Comparison of ENCODE assay signal across 17 cellular contexts in genomic region chr14:36664322-36665193, GRCh38. TPM values are rescaled to one million over a fixed set of nuclear protein-coding genes. Genes with fewer than 3 reads are reported as not detected.
DNase-seq lines count a peak whose midpoint lies in the region; ATAC-seq, FAIRE-seq and TF ChIP-seq lines count a peak whose summit lies in the region.
"Had no signal": no experiment of that assay in that cellular context is flagged by ENCODE, and none has a peak within 500 bp of the region (broad histone marks: within the 10 kb centered on the region; RNA-seq: fewer than 3 reads in every experiment).

No MANE protein-coding gene starts in this region.

- no peak for FAIRE-seq in frontal cortex (lab: Jason Lieb, UNC)

- no peak overlapping the region for H2AFZ ChIP-seq in hepatocyte

- no peaks in the 10 kb centered on the region for H4K20me1 ChIP-seq in hepatocyte (ENCODE audit: insufficient read depth, poor library complexity, severe bottlenecking)

- H3K27me3 ChIP-seq in hepatocyte (peaks cover 93% of the 10 kb centered on the region), thymus (ENCODE audit: control insufficient read depth, insufficient read depth) (peaks cover 75% of the 10 kb centered on the region)

- H3K9me2 ChIP-seq in hepatocyte (replicated peaks; ENCODE audit: insufficient read depth): no peaks in the 10 kb centered on the region

- H3K27me3 Mint-ChIP-seq in activated naive CD4-positive, alpha-beta T cell treated with anti-CD3 and anti-CD28 coated beads, Interleukin-2, amount 50 U/mL, for 24 hours: peaks cover 60% of the 10 kb centered on the region

- peak overlapping the region; percentile 61 for H3K9ac ChIP-seq in SK-N-MC (ENCODE audit: insufficient read length)

- H3K36me3 ChIP-seq in SK-N-MC (ENCODE audit: insufficient read depth, low read length) (peaks cover 27% of the 10 kb centered on the region), hepatocyte (replicated peaks; ENCODE audit: insufficient read depth, low read depth) (no peaks in the 10 kb centered on the region), thymus (ENCODE audit: control insufficient read depth, insufficient read depth) (no peaks in the 10 kb centered on the region)
- H3K36me3 ChIP-seq: gastrocnemius medialis, vagina had no signal

- H3K4me3 Mint-ChIP-seq in activated naive CD4-positive, alpha-beta T cell treated with anti-CD3 and anti-CD28 coated beads, Interleukin-2, amount 50 U/mL, for 24 hours: peak overlapping the region; percentile 57
- H3K4me3 Mint-ChIP-seq: natural killer cell had no signal

- no peak for TF ChIP-seq CTCF in hepatocyte (IDR thresholded peaks at IDR 0.05; ENCODE audit: poor library complexity)

- WGBS in hepatocyte (ENCODE audit: low lambda C conversion rate, missing lambda C conversion rate): 13% methylated on average over 9 of the region's 9 CpGs
- 4% methylated on average over 9 of the region's 9 CpGs for WGBS in thymus

- H3K4me2 ChIP-seq in hepatocyte: peak overlapping the region; percentile 91

- DNase-seq in activated naive CD4-positive, alpha-beta T cell treated with anti-CD3 and anti-CD28 coated beads, Interleukin-2, amount 50 U/mL, for 72 hours (ENCODE audit: low spot score in 2 of 2): no peak
- DNase-seq in SK-N-MC (ENCODE audit: low read depth, low spot score): no peak
- DNase-seq in hepatocyte (ENCODE audit: low spot score): no peak
- no peak for DNase-seq in frontal cortex (ENCODE audit: low spot score in 2 of 2)
- DNase-seq in GM19240 (ENCODE audit: insufficient read length, low spot score): no peak
- no peak for DNase-seq in OCI-M1 (lab: John Stamatoyannopoulos, UW)
- DNase-seq: activated CD8-positive, alpha-beta memory T cell treated with anti-CD3 and anti-CD28 coated beads, Interleukin-2, amount 50 U/mL, for 48 hours; amniotic stem cell; dermis blood vessel endothelial cell; EL; gastrocnemius medialis; kidney glomerular epithelial cell; natural killer cell had no signal

- peaks cover 47% of the 10 kb centered on the region for H3K4me1 Mint-ChIP-seq in activated naive CD4-positive, alpha-beta T cell treated with anti-CD3 and anti-CD28 coated beads, Interleukin-2, amount 50 U/mL, for 24 hours

- peaks cover 4% of the 10 kb centered on the region for H3K9me3 Mint-ChIP-seq in activated naive CD4-positive, alpha-beta T cell treated with anti-CD3 and anti-CD28 coated beads, Interleukin-2, amount 50 U/mL, for 24 hours
- peaks cover 3 to 7% of the 10 kb centered on the region in 2 donors for H3K9me3 Mint-ChIP-seq in activated naive CD4-positive, alpha-beta T cell treated with anti-CD3 and anti-CD28 coated beads, Interleukin-2, amount 50 U/mL, for 72 hours

- no peak for ATAC-seq in activated naive CD4-positive, alpha-beta T cell treated with anti-CD3 and anti-CD28 coated beads, Interleukin-2, amount 50 U/mL, for 72 hours
- ATAC-seq: gastrocnemius medialis, natural killer cell had no signal

- no peaks in the 10 kb centered on the region for H3K79me2 ChIP-seq in hepatocyte

- no peak overlapping the region for H3K27ac Mint-ChIP-seq in activated naive CD4-positive, alpha-beta T cell treated with anti-CD3 and anti-CD28 coated beads, Interleukin-2, amount 50 U/mL, for 24 hours
- peak overlapping the region in 1 of 2 donors; percentile 40 for H3K27ac Mint-ChIP-seq in activated naive CD4-positive, alpha-beta T cell treated with anti-CD3 and anti-CD28 coated beads, Interleukin-2, amount 50 U/mL, for 72 hours
- H3K27ac Mint-ChIP-seq: natural killer cell had no signal

- H3K9me3 ChIP-seq in SK-N-MC (ENCODE audit: low read depth, low read length): no peaks in the 10 kb centered on the region
- no peaks in the 10 kb centered on the region for H3K9me3 ChIP-seq in hepatocyte (ENCODE audit: low read depth)
- H3K9me3 ChIP-seq in thymus (ENCODE audit: control insufficient read depth): peaks cover 1% of the 10 kb centered on the region
- H3K9me3 ChIP-seq: vagina had no signal

- H3K4me1 ChIP-seq in hepatocyte (ENCODE audit: insufficient read depth) (peaks cover 29% of the 10 kb centered on the region), thymus (ENCODE audit: control insufficient read depth, insufficient read depth, low read length) (no peaks in the 10 kb centered on the region)

- H3K36me3 Mint-ChIP-seq in activated naive CD4-positive, alpha-beta T cell treated with anti-CD3 and anti-CD28 coated beads, Interleukin-2, amount 50 U/mL, for 24 hours: peaks cover 8% of the 10 kb centered on the region
- H3K36me3 Mint-ChIP-seq in activated naive CD4-positive, alpha-beta T cell treated with anti-CD3 and anti-CD28 coated beads, Interleukin-2, amount 50 U/mL, for 72 hours: peaks cover 32 to 48% of the 10 kb centered on the region in 2 donors

- H3K4me3 ChIP-seq in SK-N-MC (peak overlapping the region; percentile 84), hepatocyte (no peak overlapping the region), thymus (ENCODE audit: low read length) (peak overlapping the region; percentile 25)
- H3K4me3 ChIP-seq: smooth muscle cell had no signal

- peak overlapping the region; percentile 59; the same call in 1 of the 2 replicates for H3K27ac ChIP-seq in SK-N-MC
- H3K27ac ChIP-seq in hepatocyte: no peak overlapping the region
- peak overlapping the region; percentile 52 for H3K27ac ChIP-seq in thymus (ENCODE audit: low read depth)
- H3K27ac ChIP-seq: gastrocnemius medialis, vagina had no signal

RNA-seq across cellular contexts. Expression of gene PAX9, which starts 2.9 kb away (rescaled TPM):
- total RNA-seq in activated naive CD4-positive, alpha-beta T cell treated with anti-CD3 and anti-CD28 coated beads, Interleukin-2, amount 50 U/mL, for 72 hours: not detected
- total RNA-seq in hepatocyte (0.53 TPM in 1 of 2 replicates, not detected in the other), frontal cortex (not detected)
- polyA plus RNA-seq in hepatocyte (0.24 and 0.36 TPM in 2 replicates), thymus (30.9 TPM)
- total RNA-seq: dermis blood vessel endothelial cell, gastrocnemius medialis, natural killer cell, smooth muscle cell had no signal
- polyA plus RNA-seq: smooth muscle cell had no signal
